1 cellular context compared by ENCODE assay signal in genomic region chr15:63449711-63450110, GRCh38.
TF ChIP-seq lines count a peak whose summit lies in the region.

No MANE protein-coding gene starts in this region.

TF ChIP-seq in GM23338, 12 proteins besides CTCF, POLR2A, EP300 and RAD21 (continued from another document):
- TF ChIP-seq ZNF462 (CRISPR knock-in tag; IDR thresholded peaks at IDR 0.05) (no peak), POLR2AphosphoS5 (IDR thresholded peaks at IDR 0.05; ENCODE audit: low read depth) (no peak), EZH2phosphoT487 (IDR thresholded peaks at IDR 0.05; ENCODE audit: unreplicated experiment) (no peak), STAT1 (IDR thresholded peaks at IDR 0.05; ENCODE audit: unreplicated experiment) (no peak), ETS1 (IDR thresholded peaks at IDR 0.05) (no peak), NANOG (IDR thresholded peaks at IDR 0.05; ENCODE audit: borderline replicate concordance) (no peak)
TF ChIP-seq in GM23338: peak in this region for 0.
